22 cellular contexts compared by ENCODE assay signal in the genomic region with DNA sequence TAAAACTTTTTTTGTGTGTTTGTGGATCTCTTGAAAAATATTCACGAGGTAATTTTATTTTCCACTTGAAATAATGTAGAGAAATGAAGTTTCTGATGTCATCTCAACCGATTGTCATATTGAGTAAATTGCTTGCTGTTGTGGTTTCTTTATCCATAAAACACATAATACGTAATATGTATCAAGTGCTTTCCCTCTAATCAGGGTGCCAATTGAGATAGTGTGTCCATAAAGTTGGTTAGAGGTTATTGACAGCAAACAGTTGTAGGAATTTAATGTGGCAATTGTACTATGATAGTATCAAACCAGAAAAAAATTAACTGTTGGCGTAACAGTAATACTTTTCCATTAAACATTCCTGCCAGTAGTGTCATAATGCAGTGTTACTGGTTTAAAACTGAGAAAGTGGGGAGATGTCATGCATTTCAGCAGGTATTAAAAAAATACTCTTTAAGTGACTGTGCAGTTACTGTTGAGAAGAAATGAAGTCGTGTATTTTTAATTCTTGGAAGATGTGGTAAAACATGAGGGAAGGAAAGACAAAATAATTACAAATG. TPM values are rescaled to one million over a fixed set of nuclear protein-coding genes. Genes with fewer than 3 reads are reported as not detected.
A peak's percentile ranks its signal among the peaks of the same experiment; 100 is the strongest.
DNase-seq lines count a peak whose midpoint lies in the region; ATAC-seq and TF ChIP-seq lines count a peak whose summit lies in the region.
"Had no signal": no experiment of that assay in that cellular context is flagged by ENCODE, and none has a peak within 500 bp of the region (broad histone marks: within the 10 kb centered on the region; RNA-seq: fewer than 3 reads in every experiment).

No MANE protein-coding gene starts in this region.

- ATAC-seq in Right ventricle myocardium superior (ENCODE audit: poor library complexity) (peak; percentile 38), WTC11 (no peak), GM19463 (IDR thresholded peaks at IDR 0.05; ENCODE audit: unreplicated experiment) (no peak)
- no peak for ATAC-seq in natural killer cell treated with Interleukin-12 subunit alpha and Interleukin-12 subunit beta and Interleukin-15 and Interleukin-18, amount 100 ng/mL, for 72 hours

- no peaks in the 10 kb centered on the region for H3K27me3 Mint-ChIP-seq in WTC11 (ENCODE audit: low read depth)
- no peaks in the 10 kb centered on the region for H3K27me3 Mint-ChIP-seq in natural killer cell treated with Interleukin-12 subunit alpha and Interleukin-12 subunit beta and Interleukin-15 and Interleukin-18, amount 100 ng/mL, for 72 hours
- H3K27me3 Mint-ChIP-seq: B cell had no signal

- peaks cover 46% of the 10 kb centered on the region for H3K4me1 Mint-ChIP-seq in WTC11
- H3K4me1 Mint-ChIP-seq in natural killer cell treated with Interleukin-12 subunit alpha and Interleukin-12 subunit beta and Interleukin-15 and Interleukin-18, amount 100 ng/mL, for 72 hours (ENCODE audit: low read depth in 2 of 2), result peaks cover 36 to 37% of the 10 kb centered on the region in 2 donors

- CTCF ChIA-PET in WTC11 (lab: Charles Lee), result no interaction called here

- no peak for DNase-seq in Right ventricle myocardium superior
- DNase-seq in left ventricle myocardium inferior, result no peak
- DNase-seq in WTC11 (ENCODE audit: low spot score), result no peak
- peak; percentile 17 for DNase-seq in epithelial cell of esophagus (ENCODE audit: low read depth)
- no peak for DNase-seq in GM10266 (ENCODE audit: extremely low spot score)
- no peak for DNase-seq in natural killer cell treated with Interleukin-12 subunit alpha and Interleukin-12 subunit beta and Interleukin-15 and Interleukin-18, amount 100 ng/mL, for 72 hours (ENCODE audit: low spot score)
- DNase-seq: COR-L47, DMS 273 treated with DMSO at 0.1 percent for 48 hours, GF-D8, KBM-7, MV-4-11, NCI-H187, NCI-H2107, NCI-H510A treated with DMSO at 0.1 percent for 48 hours, NCI-H82, OCI-M1, RPMI8226, SJCRH30 had no signal

- H3K9me3 Mint-ChIP-seq in WTC11, result no peaks in the 10 kb centered on the region
- H3K9me3 Mint-ChIP-seq in natural killer cell treated with Interleukin-12 subunit alpha and Interleukin-12 subunit beta and Interleukin-15 and Interleukin-18, amount 100 ng/mL, for 72 hours, result no peaks in the 10 kb centered on the region

- no peaks in the 10 kb centered on the region; the same call in 1 of the 2 replicates for H3K36me3 Mint-ChIP-seq in WTC11
- H3K36me3 Mint-ChIP-seq in natural killer cell treated with Interleukin-12 subunit alpha and Interleukin-12 subunit beta and Interleukin-15 and Interleukin-18, amount 100 ng/mL, for 72 hours, result peaks cover 9% of the 10 kb centered on the region

- H3K9me3 ChIP-seq in left ventricle myocardium inferior (replicated peaks) (no peaks in the 10 kb centered on the region), subcutaneous abdominal adipose tissue (ENCODE audit: control insufficient read depth in 5 of 5, low read length in 5 of 5) (no peaks in the 10 kb centered on the region)
- H3K9me3 ChIP-seq: HAP-1, SJCRH30 had no signal

- H3K27ac Mint-ChIP-seq in WTC11, result peak overlapping the region; percentile 15
- no peak overlapping the region for H3K27ac Mint-ChIP-seq in natural killer cell treated with Interleukin-12 subunit alpha and Interleukin-12 subunit beta and Interleukin-15 and Interleukin-18, amount 100 ng/mL, for 72 hours
- H3K27ac Mint-ChIP-seq: B cell had no signal

- intact Hi-C loops in Right ventricle myocardium superior (cut with DNase I), result no loop called here
- intact Hi-C loops in left ventricle myocardium inferior (cut with micrococcal nuclease), result no loop called here

- POLR2A ChIA-PET in WTC11 (lab: Charles Lee), result no interaction called here

- H3K4me1 ChIP-seq in left ventricle myocardium inferior, result peaks cover 55% of the 10 kb centered on the region
- peaks cover 0 to 31% (median 18%) of the 10 kb centered on the region in 5 donors for H3K4me1 ChIP-seq in subcutaneous abdominal adipose tissue (ENCODE audit: control insufficient read depth in 5 of 5, insufficient read depth in 5 of 5, low read length in 5 of 5)
- H3K4me1 ChIP-seq: SJCRH30 had no signal

- no peak overlapping the region for H3K4me3 Mint-ChIP-seq in WTC11
- no peak overlapping the region for H3K4me3 Mint-ChIP-seq in natural killer cell treated with Interleukin-12 subunit alpha and Interleukin-12 subunit beta and Interleukin-15 and Interleukin-18, amount 100 ng/mL, for 72 hours
- H3K4me3 Mint-ChIP-seq: B cell had no signal

- H3K4me3 ChIP-seq in left ventricle myocardium inferior, result no peak overlapping the region
- no peak overlapping the region for H3K4me3 ChIP-seq in epithelial cell of esophagus (ENCODE audit: low read length)
- no peak overlapping the region for H3K4me3 ChIP-seq in subcutaneous abdominal adipose tissue (ENCODE audit: low read depth in 1 of 5, low read length in 5 of 5)
- H3K4me3 ChIP-seq: HAP-1, SJCRH30 had no signal

- H3K27me3 ChIP-seq in left ventricle myocardium inferior (ENCODE audit: low read depth) (no peaks in the 10 kb centered on the region), subcutaneous abdominal adipose tissue (ENCODE audit: control insufficient read depth in 5 of 5, insufficient read depth in 4 of 5, low read length in 5 of 5) (no peaks in the 10 kb centered on the region)
- H3K27me3 ChIP-seq: SJCRH30 had no signal

- no peak overlapping the region for H3K27ac ChIP-seq in left ventricle myocardium inferior (replicated peaks)
- H3K27ac ChIP-seq in subcutaneous abdominal adipose tissue (ENCODE audit: low read depth, low read length), result peak overlapping the region; percentile 87
- H3K27ac ChIP-seq: SJCRH30 had no signal

- TF ChIP-seq CTCF in left ventricle myocardium inferior (IDR thresholded peaks at IDR 0.05; ENCODE audit: borderline replicate concordance), result no peak
- TF ChIP-seq CTCF in WTC11 (IDR thresholded peaks at IDR 0.05), result no peak
- TF ChIP-seq CTCF in epithelial cell of esophagus (IDR thresholded peaks at IDR 0.05; ENCODE audit: insufficient read depth, low read depth, low read length, missing control alignments), result no peak
- TF ChIP-seq CTCF in GM10266 (IDR thresholded peaks at IDR 0.05; ENCODE audit: control insufficient read depth, insufficient read depth, low read depth, missing control alignments), result no peak

- H3K9ac ChIP-seq in subcutaneous abdominal adipose tissue (ENCODE audit: low read length in 5 of 5), result peak overlapping the region in 2 of 5 donors; percentile 57 to 68

- H3K36me3 ChIP-seq in left ventricle myocardium inferior (peaks cover 10% of the 10 kb centered on the region), subcutaneous abdominal adipose tissue (ENCODE audit: control insufficient read depth in 5 of 5, insufficient read depth in 5 of 5, low read length in 5 of 5) (no peaks in the 10 kb centered on the region)
- H3K36me3 ChIP-seq: HAP-1 had no signal

TF ChIP-seq in WTC11, 78 proteins besides CTCF, POLR2A, EP300 and RAD21:
- TF ChIP-seq TEAD1 (CRISPR knock-in tag; IDR thresholded peaks at IDR 0.05) (no peak), CBFB (CRISPR knock-in tag; IDR thresholded peaks at IDR 0.05; ENCODE audit: low read depth) (no peak), ZNF423 (CRISPR knock-in tag; IDR thresholded peaks at IDR 0.05) (no peak), EMX1 (CRISPR knock-in tag; IDR thresholded peaks at IDR 0.05) (no peak), ELF4 (CRISPR knock-in tag; IDR thresholded peaks at IDR 0.05; ENCODE audit: low read depth) (no peak), SP1 (CRISPR knock-in tag; conservative IDR thresholded peaks at IDR 0.05) (no peak), RELA (CRISPR knock-in tag; IDR thresholded peaks at IDR 0.05; ENCODE audit: borderline replicate concordance) (no peak), GABPB1 (CRISPR knock-in tag; IDR thresholded peaks at IDR 0.05) (no peak)
- TF ChIP-seq, protein P1, sequence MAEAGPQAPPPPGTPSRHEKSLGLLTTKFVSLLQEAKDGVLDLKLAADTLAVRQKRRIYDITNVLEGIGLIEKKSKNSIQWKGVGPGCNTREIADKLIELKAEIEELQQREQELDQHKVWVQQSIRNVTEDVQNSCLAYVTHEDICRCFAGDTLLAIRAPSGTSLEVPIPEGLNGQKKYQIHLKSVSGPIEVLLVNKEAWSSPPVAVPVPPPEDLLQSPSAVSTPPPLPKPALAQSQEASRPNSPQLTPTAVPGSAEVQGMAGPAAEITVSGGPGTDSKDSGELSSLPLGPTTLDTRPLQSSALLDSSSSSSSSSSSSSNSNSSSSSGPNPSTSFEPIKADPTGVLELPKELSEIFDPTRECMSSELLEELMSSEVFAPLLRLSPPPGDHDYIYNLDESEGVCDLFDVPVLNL (CRISPR knock-in tag; IDR thresholded peaks at IDR 0.05; ENCODE audit: borderline replicate concordance, low read depth), result no peak
- TF ChIP-seq, protein P2, sequence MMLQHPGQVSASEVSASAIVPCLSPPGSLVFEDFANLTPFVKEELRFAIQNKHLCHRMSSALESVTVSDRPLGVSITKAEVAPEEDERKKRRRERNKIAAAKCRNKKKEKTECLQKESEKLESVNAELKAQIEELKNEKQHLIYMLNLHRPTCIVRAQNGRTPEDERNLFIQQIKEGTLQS (CRISPR knock-in tag; conservative IDR thresholded peaks at IDR 0.05), result no peak
- TF ChIP-seq, protein P3, sequence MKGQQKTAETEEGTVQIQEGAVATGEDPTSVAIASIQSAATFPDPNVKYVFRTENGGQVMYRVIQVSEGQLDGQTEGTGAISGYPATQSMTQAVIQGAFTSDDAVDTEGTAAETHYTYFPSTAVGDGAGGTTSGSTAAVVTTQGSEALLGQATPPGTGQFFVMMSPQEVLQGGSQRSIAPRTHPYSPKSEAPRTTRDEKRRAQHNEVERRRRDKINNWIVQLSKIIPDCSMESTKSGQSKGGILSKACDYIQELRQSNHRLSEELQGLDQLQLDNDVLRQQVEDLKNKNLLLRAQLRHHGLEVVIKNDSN (CRISPR knock-in tag; IDR thresholded peaks at IDR 0.05), result no peak

RNA-seq across cellular contexts. Expression of a gene that starts 38.3 kb away (rescaled TPM):
- total RNA-seq in Right ventricle myocardium superior, result 46.0 TPM
- 53.2 TPM for total RNA-seq in left ventricle myocardium inferior
- 36.7 to 42.0 TPM (median 37.7 TPM) in 3 replicates for total RNA-seq in WTC11 (2021)
- total RNA-seq in natural killer cell treated with Interleukin-12 subunit alpha and Interleukin-12 subunit beta and Interleukin-15 and Interleukin-18, amount 100 ng/mL, for 72 hours, result 10 to 100 TPM; 35.6 to 39.7 TPM
